Comparison of ENCODE assay signal across 17 cellular contexts in genomic region chr11:92770981-92771380, GRCh38.
DNase-seq lines count a peak whose midpoint lies in the region; ATAC-seq and TF ChIP-seq lines count a peak whose summit lies in the region.
"Had no signal": no experiment of that assay in that cellular context is flagged by ENCODE, and none has a peak within 500 bp of the region (broad histone marks: within the 10 kb centered on the region; RNA-seq: fewer than 3 reads in every experiment).

No MANE protein-coding gene starts in this region.

- in situ Hi-C loops in GM13977 (cut with MboI; ENCODE audit: low pct_unique_long_range_greater_than_20kb, low sequenced_read_pairs, unreplicated experiment) = no loop called here

- DNase-seq in stimulated activated naive CD8-positive, alpha-beta T cell treated with anti-CD3 and anti-CD28 coated beads, Interleukin-15, amount 100 ng/mL, for 72 hours = no peak
- DNase-seq in stimulated activated naive CD8-positive, alpha-beta T cell treated with anti-CD3 and anti-CD28 coated beads, Interleukin-15, Interleukin-2, amounts not matched to agents 100 U/mL and 50 U/mL, for 24 hours = no peak
- peak; percentile 10 for DNase-seq in GM12865 (ENCODE audit: low read depth)
- DNase-seq in MV-4-11 (lab: John Stamatoyannopoulos, UW) = peak; percentile 26
- DNase-seq in D341Med (ENCODE audit: low spot score) = no peak
- DNase-seq in GM13977 (ENCODE audit: low spot score) = no peak
- DNase-seq in NCI-H2171 (lab: John Stamatoyannopoulos, UW) = no peak
- DNase-seq: ACHN; Caco-2; CD4-positive, alpha-beta T cell; DMS153; DMS79; HFFc6; IMR-90; KBM-7 had no signal

- peak; percentile 46 for ATAC-seq in stimulated activated naive CD8-positive, alpha-beta T cell treated with anti-CD3 and anti-CD28 coated beads, Interleukin-15, amount 100 ng/mL, for 72 hours
- no peak for ATAC-seq in stimulated activated naive CD8-positive, alpha-beta T cell treated with anti-CD3 and anti-CD28 coated beads, Interleukin-15, Interleukin-2, amounts not matched to agents 100 U/mL and 50 U/mL, for 24 hours
- ATAC-seq: GM23338, HCT116 had no signal

- peaks cover 15% of the 10 kb centered on the region for H3K4me1 Mint-ChIP-seq in stimulated activated naive CD8-positive, alpha-beta T cell treated with anti-CD3 and anti-CD28 coated beads, Interleukin-15, amount 100 ng/mL, for 72 hours

- H3K27me3 Mint-ChIP-seq in stimulated activated naive CD8-positive, alpha-beta T cell treated with anti-CD3 and anti-CD28 coated beads, Interleukin-15, amount 100 ng/mL, for 72 hours = peaks cover 58% of the 10 kb centered on the region

- no peak overlapping the region for H3K27ac Mint-ChIP-seq in stimulated activated naive CD8-positive, alpha-beta T cell treated with anti-CD3 and anti-CD28 coated beads, Interleukin-15, amount 100 ng/mL, for 72 hours
- H3K27ac Mint-ChIP-seq: CD4-positive, alpha-beta T cell; GM23338; HFFc6 had no signal

- no peaks in the 10 kb centered on the region for H3K9me3 Mint-ChIP-seq in stimulated activated naive CD8-positive, alpha-beta T cell treated with anti-CD3 and anti-CD28 coated beads, Interleukin-15, amount 100 ng/mL, for 72 hours
- H3K9me3 Mint-ChIP-seq: CD4-positive, alpha-beta T cell; GM23338 had no signal

- no peak overlapping the region for H3K4me3 Mint-ChIP-seq in stimulated activated naive CD8-positive, alpha-beta T cell treated with anti-CD3 and anti-CD28 coated beads, Interleukin-15, amount 100 ng/mL, for 72 hours
- H3K4me3 Mint-ChIP-seq: CD4-positive, alpha-beta T cell; GM23338; HFFc6 had no signal

- H3K4me3 ChIP-seq in GM12865 (ENCODE audit: low read depth, low read length) = no peak overlapping the region
- H3K4me3 ChIP-seq: GM23338 had no signal

- TF ChIP-seq CTCF in GM12865 (IDR thresholded peaks at IDR 0.05; ENCODE audit: insufficient read depth, low read depth, low read length, missing control alignments) (no peak), GM13977 (IDR thresholded peaks at IDR 0.05; ENCODE audit: extremely low read depth, insufficient read depth, missing control alignments) (no peak)

Comparison
In these comparisons a context has a peak if more than half of its experiments do, and no peak if none do; other contexts are left out.
1. DNase-seq: peak in GM12865 (single experiment) and MV-4-11 (single experiment); none in stimulated activated naive CD8-positive, alpha-beta T cell treated with anti-CD3 and anti-CD28 coated beads, Interleukin-15, amount 100 ng/mL, for 72 hours (0 of 2), stimulated activated naive CD8-positive, alpha-beta T cell treated with anti-CD3 and anti-CD28 coated beads, Interleukin-15, Interleukin-2, amounts not matched to agents 100 U/mL and 50 U/mL, for 24 hours (single experiment), D341Med (single experiment), GM13977 (single experiment) and NCI-H2171 (single experiment).